8 cellular contexts compared by ENCODE assay signal in genomic region chr2:178397002-178397605, GRCh38. TPM values are rescaled to one million over a fixed set of nuclear protein-coding genes. Genes with fewer than 3 reads are reported as not detected.
DNase-seq lines count a peak whose midpoint lies in the region; ATAC-seq and TF ChIP-seq lines count a peak whose summit lies in the region.

No MANE protein-coding gene starts in this region.

- ATAC-seq in DND-41 (ENCODE audit: insufficient read depth, low read depth) (peak; percentile 94), GM19467 (IDR thresholded peaks at IDR 0.05; ENCODE audit: unreplicated experiment) (peak; percentile 60), HG03457 (IDR thresholded peaks at IDR 0.05; ENCODE audit: unreplicated experiment) (peak; percentile 87), GM19452 (IDR thresholded peaks at IDR 0.05; ENCODE audit: unreplicated experiment) (no peak)

- peaks cover 2% of the 10 kb centered on the region for H3K27me3 Mint-ChIP-seq in activated CD4-positive, alpha-beta memory T cell treated with anti-CD3 and anti-CD28 coated beads for 36 hours

- TF ChIP-seq CTCF in DND-41 (IDR thresholded peaks at IDR 0.05; ENCODE audit: borderline replicate concordance, extremely low read depth, low read length, poor library complexity, severe bottlenecking) (peak; percentile 81), choroid plexus epithelial cell (conservative IDR thresholded peaks at IDR 0.05; ENCODE audit: low read depth, low read length) (peak; percentile 66)

- H3K27ac Mint-ChIP-seq in activated CD4-positive, alpha-beta memory T cell treated with anti-CD3 and anti-CD28 coated beads for 36 hours, result no peak overlapping the region

- H3K4me1 ChIP-seq in DND-41 (ENCODE audit: insufficient read depth, low read length), result no peaks in the 10 kb centered on the region

- no peak overlapping the region for H3K27ac ChIP-seq in DND-41 (ENCODE audit: low read length)

- intact Hi-C loops in activated CD4-positive, alpha-beta memory T cell treated with anti-CD3 and anti-CD28 coated beads for 36 hours (cut with micrococcal nuclease), result loop anchor here (1.0 to 5.0 kb wide), 3 partner anchors 17 to 515 kb away; partner anchors contain the start of gene RBM45

- H2AFZ ChIP-seq in DND-41 (ENCODE audit: low read depth, low read length), result no peak overlapping the region

- no peaks in the 10 kb centered on the region for H4K20me1 ChIP-seq in DND-41 (ENCODE audit: insufficient read depth, low read length)

- no peaks in the 10 kb centered on the region for H3K9me3 Mint-ChIP-seq in activated CD4-positive, alpha-beta memory T cell treated with anti-CD3 and anti-CD28 coated beads for 36 hours

- H3K79me2 ChIP-seq in DND-41 (ENCODE audit: insufficient read depth, low read length), result no peaks in the 10 kb centered on the region

- no peak overlapping the region for H3K4me2 ChIP-seq in DND-41 (ENCODE audit: insufficient read depth, low read length)

- H3K9me3 ChIP-seq in DND-41 (ENCODE audit: insufficient read depth, low read length, severe bottlenecking), result no peaks in the 10 kb centered on the region

- peaks cover 18% of the 10 kb centered on the region for H3K27me3 ChIP-seq in DND-41 (ENCODE audit: insufficient read depth, low read length, poor library complexity)

- H3K36me3 ChIP-seq in DND-41 (ENCODE audit: insufficient read depth, low read length), result no peaks in the 10 kb centered on the region

- no peak overlapping the region for H3K4me3 Mint-ChIP-seq in activated CD4-positive, alpha-beta memory T cell treated with anti-CD3 and anti-CD28 coated beads for 36 hours

- DNase-seq in DND-41 (no peak), NCI-H774 (lab: John Stamatoyannopoulos, UW) (peak; percentile 20), choroid plexus epithelial cell (ENCODE audit: low read depth) (peak; percentile 71), medulla oblongata (ENCODE audit: extremely low spot score) (peak; percentile 74)
- no peak for DNase-seq in activated CD4-positive, alpha-beta memory T cell treated with anti-CD3 and anti-CD28 coated beads for 36 hours

- H3K4me3 ChIP-seq in DND-41 (ENCODE audit: low read depth in 1 of 2, low read length in 2 of 2) (no peak overlapping the region), choroid plexus epithelial cell (ENCODE audit: low read depth, low read length) (no peak overlapping the region)

- no peaks in the 10 kb centered on the region for H3K4me1 Mint-ChIP-seq in activated CD4-positive, alpha-beta memory T cell treated with anti-CD3 and anti-CD28 coated beads for 36 hours (ENCODE audit: low read depth)

- POLR2A ChIA-PET in activated CD4-positive, alpha-beta memory T cell treated with anti-CD3 and anti-CD28 coated beads for 36 hours (lab: Charles Lee), result no interaction called here

- CTCF ChIA-PET in activated CD4-positive, alpha-beta memory T cell treated with anti-CD3 and anti-CD28 coated beads for 36 hours (lab: Charles Lee), result interaction anchor here (0.6 to 14.2 kb wide), 9 partner anchors 18 to 516 kb away, joined by 3 to 116 read pairs (median 4); partner anchors contain the start of gene RBM45

- H3K9ac ChIP-seq in DND-41 (ENCODE audit: low read depth, low read length), result no peak overlapping the region

- H3K36me3 Mint-ChIP-seq in activated CD4-positive, alpha-beta memory T cell treated with anti-CD3 and anti-CD28 coated beads for 36 hours, result no peaks in the 10 kb centered on the region

RNA-seq across cellular contexts. Expression of gene PRKRA, which starts 53.9 kb away (rescaled TPM):
- total RNA-seq in activated CD4-positive, alpha-beta memory T cell treated with anti-CD3 and anti-CD28 coated beads for 36 hours, result 10 to 100 TPM; 56.3 to 60.3 TPM

RNA-seq across cellular contexts. Expression of gene PJVK, which starts 54.1 kb away (rescaled TPM):
- total RNA-seq in activated CD4-positive, alpha-beta memory T cell treated with anti-CD3 and anti-CD28 coated beads for 36 hours, result 1 to 10 TPM; 2.3 to 3.0 TPM

Comparison
In these comparisons a context has a peak if more than half of its experiments do, and no peak if none do; other contexts are left out.
1. DNase-seq: peak in NCI-H774 (single experiment), choroid plexus epithelial cell (single experiment) and medulla oblongata (single experiment); none in DND-41 (single experiment) and activated CD4-positive, alpha-beta memory T cell treated with anti-CD3 and anti-CD28 coated beads for 36 hours (single experiment).